ENCODE assay signal across 24 cellular contexts in the genomic region with DNA sequence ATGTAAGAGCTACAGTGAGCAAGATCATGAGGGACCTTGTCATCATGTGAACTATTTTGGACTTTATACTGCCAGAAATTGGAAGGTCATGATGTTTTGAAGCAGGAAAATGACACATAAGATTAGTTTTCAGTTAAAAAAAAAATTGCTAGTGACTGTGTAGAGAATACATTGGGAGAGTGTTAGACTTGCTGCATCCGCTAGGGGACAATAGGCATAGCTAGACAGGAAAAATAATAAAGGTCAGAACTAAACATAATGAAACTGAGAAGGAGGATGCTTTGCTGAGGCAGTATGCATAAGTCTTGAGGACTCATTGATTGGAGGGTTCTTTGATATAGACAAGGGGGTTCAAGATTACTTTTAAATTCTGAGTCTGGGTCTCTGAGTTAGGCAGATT.
DNase-seq lines count a peak whose midpoint lies in the region; ATAC-seq and TF ChIP-seq lines count a peak whose summit lies in the region.
"Had no signal": no experiment of that assay in that cellular context is flagged by ENCODE, and none has a peak within 500 bp of the region (broad histone marks: within the 10 kb centered on the region; RNA-seq: fewer than 3 reads in every experiment).

No MANE protein-coding gene starts in this region.

- WGBS in psoas muscle, 3 donors: 67 to 82% (median 77%) methylated on average over 1 of the region's 1 CpG

- no peaks in the 10 kb centered on the region for H3K4me1 ChIP-seq in psoas muscle
- H3K4me1 ChIP-seq: body of pancreas, heart right ventricle, right atrium auricular region had no signal

- no peaks in the 10 kb centered on the region for H3K36me3 ChIP-seq in psoas muscle (ENCODE audit: insufficient read depth in 1 of 2, low read depth in 1 of 2)
- H3K36me3 ChIP-seq: heart right ventricle, right atrium auricular region had no signal

- H3K27ac ChIP-seq in psoas muscle: no peak overlapping the region
- H3K27ac ChIP-seq: body of pancreas, heart right ventricle, right atrium auricular region, SK-N-MC had no signal

- H3K27ac Mint-ChIP-seq in activated naive CD4-positive, alpha-beta T cell treated with anti-CD3 and anti-CD28 coated beads, Interleukin-2, amount 50 U/mL, for 24 hours: peak overlapping the region; percentile 6
- no peak overlapping the region for H3K27ac Mint-ChIP-seq in stimulated activated effector memory CD8-positive, alpha-beta T cell treated with anti-CD3 and anti-CD28 coated beads, Interleukin-12 subunit alpha, Interleukin-12 subunit beta, amount 100 ng/mL, for 72 hours
- no peak overlapping the region for H3K27ac Mint-ChIP-seq in natural killer cell treated with Interleukin-12 subunit alpha and Interleukin-12 subunit beta and Interleukin-15 and Interleukin-18, amount 100 ng/mL, for 72 hours

- H3K9me3 ChIP-seq in psoas muscle: no peaks in the 10 kb centered on the region
- H3K9me3 ChIP-seq: body of pancreas, right atrium auricular region had no signal

- no peak overlapping the region for H3K4me3 ChIP-seq in psoas muscle
- H3K4me3 ChIP-seq: body of pancreas, heart right ventricle, lung, right atrium auricular region, SK-N-MC had no signal

- H3K27me3 ChIP-seq in psoas muscle (ENCODE audit: insufficient read depth in 3 of 3, low read length in 2 of 3): no peaks in the 10 kb centered on the region
- H3K27me3 ChIP-seq: body of pancreas, heart right ventricle, right atrium auricular region had no signal

- no peak for TF ChIP-seq CTCF in psoas muscle (IDR thresholded peaks at IDR 0.05)

- intact Hi-C loops in psoas muscle (cut with DNase I): no loop called here

- no peaks in the 10 kb centered on the region for H3K9me3 Mint-ChIP-seq in activated naive CD4-positive, alpha-beta T cell treated with anti-CD3 and anti-CD28 coated beads, Interleukin-2, amount 50 U/mL, for 24 hours
- no peaks in the 10 kb centered on the region for H3K9me3 Mint-ChIP-seq in stimulated activated effector memory CD8-positive, alpha-beta T cell treated with anti-CD3 and anti-CD28 coated beads, Interleukin-12 subunit alpha, Interleukin-12 subunit beta, amount 100 ng/mL, for 72 hours
- H3K9me3 Mint-ChIP-seq in natural killer cell treated with Interleukin-12 subunit alpha and Interleukin-12 subunit beta and Interleukin-15 and Interleukin-18, amount 100 ng/mL, for 72 hours: no peaks in the 10 kb centered on the region

- DNase-seq in activated naive CD4-positive, alpha-beta T cell treated with Interleukin-2 at 50 U/mL for 16 hours: no peak
- peak; percentile 19 for DNase-seq in HT1080 (ENCODE audit: low read depth)
- DNase-seq in stimulated activated effector memory CD8-positive, alpha-beta T cell treated with anti-CD3 and anti-CD28 coated beads, Interleukin-12 subunit alpha, Interleukin-12 subunit beta, amount 100 ng/mL, for 72 hours (ENCODE audit: low spot score in 2 of 2): no peak
- no peak for DNase-seq in natural killer cell treated with Interleukin-12 subunit alpha and Interleukin-12 subunit beta and Interleukin-15 and Interleukin-18, amount 100 ng/mL, for 72 hours (ENCODE audit: low spot score)
- no peak for DNase-seq in HK-2 (ENCODE audit: unreplicated experiment)
- DNase-seq in psoas muscle: no peak
- DNase-seq: activated CD8-positive, alpha-beta memory T cell treated with anti-CD3 and anti-CD28 coated beads, Interleukin-2, amount 50 U/mL, for 48 hours; activated naive CD4-positive, alpha-beta T cell treated with anti-CD3 and anti-CD28 coated beads, Interleukin-2, amount 50 U/mL, for 16 hours; body of pancreas; GF-D8; heart right ventricle; KBM-7; NCI-H1048; NCI-H2081; NCI-H510A treated with DMSO at 0.1 percent for 48 hours; occipital lobe; stimulated activated naive CD4-positive, alpha-beta T cell; T1000; trophoblast cell had no signal

- no peaks in the 10 kb centered on the region for H3K27me3 Mint-ChIP-seq in activated naive CD4-positive, alpha-beta T cell treated with anti-CD3 and anti-CD28 coated beads, Interleukin-2, amount 50 U/mL, for 24 hours
- peaks cover 13 to 15% of the 10 kb centered on the region in 2 donors for H3K27me3 Mint-ChIP-seq in natural killer cell treated with Interleukin-12 subunit alpha and Interleukin-12 subunit beta and Interleukin-15 and Interleukin-18, amount 100 ng/mL, for 72 hours

- H3K4me1 Mint-ChIP-seq in activated naive CD4-positive, alpha-beta T cell treated with anti-CD3 and anti-CD28 coated beads, Interleukin-2, amount 50 U/mL, for 24 hours: peaks cover 48% of the 10 kb centered on the region
- peaks cover 18% of the 10 kb centered on the region for H3K4me1 Mint-ChIP-seq in stimulated activated effector memory CD8-positive, alpha-beta T cell treated with anti-CD3 and anti-CD28 coated beads, Interleukin-12 subunit alpha, Interleukin-12 subunit beta, amount 100 ng/mL, for 72 hours
- no peaks in the 10 kb centered on the region for H3K4me1 Mint-ChIP-seq in natural killer cell treated with Interleukin-12 subunit alpha and Interleukin-12 subunit beta and Interleukin-15 and Interleukin-18, amount 100 ng/mL, for 72 hours (ENCODE audit: low read depth in 2 of 2)

- ATAC-seq in GM21515 (IDR thresholded peaks at IDR 0.05; ENCODE audit: unreplicated experiment) (peak; percentile 63), psoas muscle (no peak)
- ATAC-seq in stimulated activated effector memory CD8-positive, alpha-beta T cell treated with anti-CD3 and anti-CD28 coated beads, Interleukin-12 subunit alpha, Interleukin-12 subunit beta, amount 100 ng/mL, for 72 hours: peak; percentile 64
- ATAC-seq in natural killer cell treated with Interleukin-12 subunit alpha and Interleukin-12 subunit beta and Interleukin-15 and Interleukin-18, amount 100 ng/mL, for 72 hours: no peak
- ATAC-seq: body of pancreas, heart right ventricle had no signal

- no peak overlapping the region for H3K4me3 Mint-ChIP-seq in activated naive CD4-positive, alpha-beta T cell treated with anti-CD3 and anti-CD28 coated beads, Interleukin-2, amount 50 U/mL, for 24 hours
- no peak overlapping the region for H3K4me3 Mint-ChIP-seq in stimulated activated effector memory CD8-positive, alpha-beta T cell treated with anti-CD3 and anti-CD28 coated beads, Interleukin-12 subunit alpha, Interleukin-12 subunit beta, amount 100 ng/mL, for 72 hours
- H3K4me3 Mint-ChIP-seq in natural killer cell treated with Interleukin-12 subunit alpha and Interleukin-12 subunit beta and Interleukin-15 and Interleukin-18, amount 100 ng/mL, for 72 hours: no peak overlapping the region

- peaks cover 4% of the 10 kb centered on the region for H3K36me3 Mint-ChIP-seq in activated naive CD4-positive, alpha-beta T cell treated with anti-CD3 and anti-CD28 coated beads, Interleukin-2, amount 50 U/mL, for 24 hours
- H3K36me3 Mint-ChIP-seq in stimulated activated effector memory CD8-positive, alpha-beta T cell treated with anti-CD3 and anti-CD28 coated beads, Interleukin-12 subunit alpha, Interleukin-12 subunit beta, amount 100 ng/mL, for 72 hours: no peaks in the 10 kb centered on the region
- no peaks in the 10 kb centered on the region for H3K36me3 Mint-ChIP-seq in natural killer cell treated with Interleukin-12 subunit alpha and Interleukin-12 subunit beta and Interleukin-15 and Interleukin-18, amount 100 ng/mL, for 72 hours

Comparison
In these comparisons a context has a peak if more than half of its experiments do, and no peak if none do; other contexts are left out.
1. ATAC-seq: peak in GM21515 (single experiment) and stimulated activated effector memory CD8-positive, alpha-beta T cell treated with anti-CD3 and anti-CD28 coated beads, Interleukin-12 subunit alpha, Interleukin-12 subunit beta, amount 100 ng/mL, for 72 hours (single experiment); none in natural killer cell treated with Interleukin-12 subunit alpha and Interleukin-12 subunit beta and Interleukin-15 and Interleukin-18, amount 100 ng/mL, for 72 hours (0 of 2) and psoas muscle (0 of 4).